ENCODE assay signal across 26 cellular contexts in genomic region chr7:3961857-3962503, GRCh38.
"Had no signal": no experiment of that assay in that cellular context is flagged by ENCODE, and none has a peak within 500 bp of the region (broad histone marks: within the 10 kb centered on the region; RNA-seq: fewer than 3 reads in every experiment).

No MANE protein-coding gene starts in this region.

- H3K27me3 ChIP-seq: dorsolateral prefrontal cortex, gastrocnemius medialis, heart right ventricle, left lung had no signal

- ATAC-seq: esophagus mucosa, gastrocnemius medialis, heart right ventricle, left cardiac atrium, left lung, left ventricle myocardium superior, lower lobe of right lung, mucosa of descending colon had no signal

- H3K4me1 ChIP-seq: gastrocnemius medialis, heart right ventricle, left lung, lower lobe of right lung had no signal

- FAIRE-seq: colon, endothelial cell of umbilical vein, islet of Langerhans, keratinocyte had no signal

- DNase-seq: dermis blood vessel endothelial cell; dorsolateral prefrontal cortex; effector CD4-positive, alpha-beta T cell; effector memory CD4-positive, alpha-beta T cell; erythroblast; esophagus squamous epithelium; foreskin fibroblast; foreskin melanocyte; gastrocnemius medialis; glutamatergic neuron; head of caudate nucleus; heart right ventricle; hippocampal formation; left cardiac atrium; left lung; left ventricle myocardium superior; lower lobe of right lung; mesenchymal stem cell; mucosa of descending colon had no signal

- H3K9me3 ChIP-seq: esophagus squamous epithelium, gastrocnemius medialis, lower lobe of right lung, mucosa of descending colon had no signal

- H3K36me3 ChIP-seq: esophagus squamous epithelium, gastrocnemius medialis, heart right ventricle, left lung, lower lobe of right lung had no signal

- H3K4me3 ChIP-seq: coronary artery, dorsolateral prefrontal cortex, esophagus squamous epithelium, gastrocnemius medialis, heart right ventricle, left lung, lower lobe of right lung, mucosa of descending colon had no signal

- H3K27ac ChIP-seq: coronary artery, dorsolateral prefrontal cortex, epithelial cell of prostate, esophagus squamous epithelium, gastrocnemius medialis, heart right ventricle, left lung, lower lobe of right lung had no signal
